ENCODE assay signal across 20 cellular contexts in the genomic region with DNA sequence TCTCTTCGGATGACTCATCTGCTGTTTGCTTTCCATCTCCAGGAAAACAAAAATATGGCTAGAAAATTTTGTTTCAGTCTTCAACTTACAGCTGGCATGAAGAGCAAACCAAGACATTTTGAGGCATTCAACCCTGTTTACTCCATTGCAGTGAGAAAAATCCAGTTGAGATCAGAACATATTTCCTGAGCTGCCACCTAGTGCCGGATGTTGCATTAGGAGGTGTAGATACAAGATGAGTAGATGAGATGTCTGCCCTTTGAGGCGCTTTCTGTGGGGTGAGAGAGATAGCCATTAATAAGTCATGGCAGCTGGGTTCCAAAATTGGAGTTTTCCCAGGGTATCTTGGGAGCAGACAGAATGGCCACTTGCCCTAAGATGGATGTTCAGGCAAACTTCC.
DNase-seq lines count a peak whose midpoint lies in the region; ATAC-seq and TF ChIP-seq lines count a peak whose summit lies in the region.
"Had no signal": no experiment of that assay in that cellular context is flagged by ENCODE, and none has a peak within 500 bp of the region (broad histone marks: within the 10 kb centered on the region; RNA-seq: fewer than 3 reads in every experiment).

No MANE protein-coding gene starts in this region.

- ATAC-seq in activated CD8-positive, alpha-beta T cell treated with anti-CD3 and anti-CD28 coated beads for 36 hours: no peak
- ATAC-seq in activated CD8-positive, alpha-beta T cell treated with anti-CD3 and anti-CD28 coated beads, Interleukin-2, amount 10 ng/mL, durations not matched to agents 7 days and 5 days: no peak
- ATAC-seq in RWPE2 (ENCODE audit: low read depth): no peak
- ATAC-seq in gastroesophageal sphincter: no peak
- ATAC-seq in activated T-helper 17 cell treated with anti-CD3 and anti-CD28 coated beads, Interleukin-2, amount 50 U/mL, for 72 hours (replicated peaks): no peak
- ATAC-seq: activated naive CD8-positive, alpha-beta T cell treated with anti-CD3 and anti-CD28 coated beads, Interleukin-2, amount 50 U/mL, for 24 hours had no signal

- POLR2A ChIA-PET in activated CD8-positive, alpha-beta T cell treated with anti-CD3 and anti-CD28 coated beads for 36 hours (lab: Charles Lee): interaction anchor here (1.0 to 3.5 kb wide), 2 partner anchors 10 to 13 kb away, joined by 3 to 15 read pairs; no protein-coding TSS in a partner anchor
- POLR2A ChIA-PET in activated CD8-positive, alpha-beta T cell treated with anti-CD3 and anti-CD28 coated beads, Interleukin-2, amount 10 ng/mL, durations not matched to agents 7 days and 5 days (lab: Charles Lee): no interaction called here

- no peak overlapping the region for H3K4me3 Mint-ChIP-seq in activated CD8-positive, alpha-beta T cell treated with anti-CD3 and anti-CD28 coated beads for 36 hours
- no peak overlapping the region for H3K4me3 Mint-ChIP-seq in activated CD8-positive, alpha-beta T cell treated with anti-CD3 and anti-CD28 coated beads, Interleukin-2, amount 10 ng/mL, durations not matched to agents 7 days and 5 days
- no peak overlapping the region for H3K4me3 Mint-ChIP-seq in activated T-helper 17 cell treated with anti-CD3 and anti-CD28 coated beads, Interleukin-2, amount 50 U/mL, for 72 hours
- H3K4me3 Mint-ChIP-seq: activated naive CD8-positive, alpha-beta T cell treated with anti-CD3 and anti-CD28 coated beads, Interleukin-2, amount 50 U/mL, for 24 hours; IgD-negative memory B cell; memory B cell had no signal

- H3K4me1 Mint-ChIP-seq in activated CD8-positive, alpha-beta T cell treated with anti-CD3 and anti-CD28 coated beads for 36 hours (ENCODE audit: low read depth): peaks cover 53% of the 10 kb centered on the region
- H3K4me1 Mint-ChIP-seq in activated CD8-positive, alpha-beta T cell treated with anti-CD3 and anti-CD28 coated beads, Interleukin-2, amount 10 ng/mL, durations not matched to agents 7 days and 5 days (ENCODE audit: low read depth): peaks cover 26% of the 10 kb centered on the region
- peaks cover 18% of the 10 kb centered on the region for H3K4me1 Mint-ChIP-seq in activated T-helper 17 cell treated with anti-CD3 and anti-CD28 coated beads, Interleukin-2, amount 50 U/mL, for 72 hours

- CTCF ChIA-PET in activated CD8-positive, alpha-beta T cell treated with anti-CD3 and anti-CD28 coated beads for 36 hours (lab: Charles Lee): interaction anchor here (1.5 to 1.9 kb wide), 2 partner anchors 10 to 346 kb away, joined by 5 to 10 read pairs; no protein-coding TSS in a partner anchor
- CTCF ChIA-PET in activated CD8-positive, alpha-beta T cell treated with anti-CD3 and anti-CD28 coated beads, Interleukin-2, amount 10 ng/mL, durations not matched to agents 7 days and 5 days (lab: Charles Lee): interaction anchor here (0.8 to 2.7 kb wide), 4 partner anchors 10 to 36 kb away, joined by 3 to 9 read pairs (median 6); no protein-coding TSS in a partner anchor

- H3K27ac ChIP-seq in RWPE2 (ENCODE audit: poor library complexity, severe bottlenecking) (peak overlapping the region; percentile 47), hepatocyte (peak overlapping the region; percentile 36), thyroid gland (peak overlapping the region in 2 of 3 donors; percentile 73 to 80), gastroesophageal sphincter (no peak overlapping the region)
- H3K27ac ChIP-seq: tibial artery had no signal

- no peak for TF ChIP-seq CTCF in activated CD8-positive, alpha-beta T cell treated with anti-CD3 and anti-CD28 coated beads for 36 hours (IDR thresholded peaks at IDR 0.05)
- TF ChIP-seq CTCF in RWPE2 (IDR thresholded peaks at IDR 0.05; ENCODE audit: poor library complexity, severe bottlenecking): no peak
- TF ChIP-seq CTCF in hepatocyte (IDR thresholded peaks at IDR 0.05; ENCODE audit: poor library complexity): no peak
- TF ChIP-seq CTCF in thyroid gland (IDR thresholded peaks at IDR 0.05): no peak
- no peak for TF ChIP-seq CTCF in gastroesophageal sphincter (IDR thresholded peaks at IDR 0.05)

- H3K4me1 ChIP-seq in RWPE2 (ENCODE audit: insufficient read depth, poor library complexity, severe bottlenecking): peaks cover 15% of the 10 kb centered on the region
- H3K4me1 ChIP-seq in hepatocyte (ENCODE audit: insufficient read depth): peaks cover 14% of the 10 kb centered on the region
- peaks cover 21 to 48% of the 10 kb centered on the region in 2 donors for H3K4me1 ChIP-seq in thyroid gland
- H3K4me1 ChIP-seq in gastroesophageal sphincter: peaks cover 0 to 30% (median 4%) of the 10 kb centered on the region in 3 donors

- H3K4me3 ChIP-seq in RWPE2 (ENCODE audit: severe bottlenecking): no peak overlapping the region
- no peak overlapping the region for H3K4me3 ChIP-seq in hepatocyte
- H3K4me3 ChIP-seq in thyroid gland (replicated peaks in 1 of 3): no peak overlapping the region
- no peak overlapping the region for H3K4me3 ChIP-seq in gastroesophageal sphincter
- H3K4me3 ChIP-seq: tibial artery had no signal

- H3K9me3 ChIP-seq in RWPE2 (ENCODE audit: severe bottlenecking): no peaks in the 10 kb centered on the region
- no peaks in the 10 kb centered on the region for H3K9me3 ChIP-seq in hepatocyte (ENCODE audit: low read depth)
- H3K9me3 ChIP-seq in thyroid gland: no peaks in the 10 kb centered on the region
- no peaks in the 10 kb centered on the region for H3K9me3 ChIP-seq in gastroesophageal sphincter
- H3K9me3 ChIP-seq: Caco-2, tibial artery had no signal

- intact Hi-C loops in activated CD8-positive, alpha-beta T cell treated with anti-CD3 and anti-CD28 coated beads for 36 hours (cut with micrococcal nuclease): no loop called here
- intact Hi-C loops in thyroid gland (cut with DNase I): no loop called here

- no peaks in the 10 kb centered on the region for H3K27me3 ChIP-seq in RWPE2 (ENCODE audit: insufficient read depth, poor library complexity, severe bottlenecking)
- no peaks in the 10 kb centered on the region for H3K27me3 ChIP-seq in hepatocyte
- H3K27me3 ChIP-seq in thyroid gland: no peaks in the 10 kb centered on the region
- no peaks in the 10 kb centered on the region for H3K27me3 ChIP-seq in gastroesophageal sphincter
- H3K27me3 ChIP-seq: tibial artery had no signal

- H3K4me2 ChIP-seq in hepatocyte: no peak overlapping the region

- H3K27me3 Mint-ChIP-seq in activated CD8-positive, alpha-beta T cell treated with anti-CD3 and anti-CD28 coated beads for 36 hours: no peaks in the 10 kb centered on the region
- H3K27me3 Mint-ChIP-seq in activated CD8-positive, alpha-beta T cell treated with anti-CD3 and anti-CD28 coated beads, Interleukin-2, amount 10 ng/mL, durations not matched to agents 7 days and 5 days (ENCODE audit: low read depth): no peaks in the 10 kb centered on the region
- no peaks in the 10 kb centered on the region for H3K27me3 Mint-ChIP-seq in activated T-helper 17 cell treated with anti-CD3 and anti-CD28 coated beads, Interleukin-2, amount 50 U/mL, for 72 hours
- H3K27me3 Mint-ChIP-seq: activated naive CD8-positive, alpha-beta T cell treated with anti-CD3 and anti-CD28 coated beads, Interleukin-2, amount 50 U/mL, for 24 hours; IgD-negative memory B cell; memory B cell had no signal

- TF ChIP-seq EP300 in gastroesophageal sphincter (IDR thresholded peaks at IDR 0.05): no peak

- no peak overlapping the region for H3K27ac Mint-ChIP-seq in activated CD8-positive, alpha-beta T cell treated with anti-CD3 and anti-CD28 coated beads for 36 hours
- H3K27ac Mint-ChIP-seq in activated CD8-positive, alpha-beta T cell treated with anti-CD3 and anti-CD28 coated beads, Interleukin-2, amount 10 ng/mL, durations not matched to agents 7 days and 5 days: no peak overlapping the region
- H3K27ac Mint-ChIP-seq in activated T-helper 17 cell treated with anti-CD3 and anti-CD28 coated beads, Interleukin-2, amount 50 U/mL, for 72 hours: no peak overlapping the region
- H3K27ac Mint-ChIP-seq: activated naive CD8-positive, alpha-beta T cell treated with anti-CD3 and anti-CD28 coated beads, Interleukin-2, amount 50 U/mL, for 24 hours; IgD-negative memory B cell; memory B cell had no signal

- 94% methylated on average over 3 of the region's 3 CpGs for WGBS in hepatocyte (ENCODE audit: low lambda C conversion rate, missing lambda C conversion rate)
- 94 to 95% methylated on average over 3 of the region's 3 CpGs for WGBS in thyroid gland, 2 donors
- WGBS in gastroesophageal sphincter (ENCODE audit: low coverage in 1 of 2), 2 donors: 94 to 95% methylated on average over 3 of the region's 3 CpGs

- TF ChIP-seq POLR2A in thyroid gland (IDR thresholded peaks at IDR 0.05) (no peak), gastroesophageal sphincter (IDR thresholded peaks at IDR 0.05) (no peak)

- H3K36me3 ChIP-seq in RWPE2 (ENCODE audit: low read depth) (peaks cover 5% of the 10 kb centered on the region; the same call in 1 of the 2 replicates), hepatocyte (replicated peaks; ENCODE audit: insufficient read depth, low read depth) (no peaks in the 10 kb centered on the region), thyroid gland (no peaks in the 10 kb centered on the region), gastroesophageal sphincter (no peaks in the 10 kb centered on the region)
- H3K36me3 ChIP-seq: tibial artery had no signal

- H3K79me2 ChIP-seq in hepatocyte: no peaks in the 10 kb centered on the region

- H4K20me1 ChIP-seq in hepatocyte (ENCODE audit: insufficient read depth, poor library complexity, severe bottlenecking): no peaks in the 10 kb centered on the region

- peak; percentile 23 for DNase-seq in activated CD8-positive, alpha-beta T cell treated with anti-CD3 and anti-CD28 coated beads for 36 hours
- DNase-seq in activated CD8-positive, alpha-beta T cell treated with anti-CD3 and anti-CD28 coated beads, Interleukin-2, amount 10 ng/mL, durations not matched to agents 7 days and 5 days: no peak
- no peak for DNase-seq in RWPE2 (ENCODE audit: low spot score)
- no peak for DNase-seq in hepatocyte (ENCODE audit: low spot score)
- no peak for DNase-seq in thyroid gland
- DNase-seq in 8988T: no peak
- DNase-seq: activated naive CD8-positive, alpha-beta T cell treated with anti-CD3 and anti-CD28 coated beads, Interleukin-2, amount 50 U/mL, for 24 hours; activated T-cell treated with anti-CD3 and anti-CD28 coated beads, Interleukin-2, amount 50 U/mL, for 1 hour; GDM1; glutamatergic neuron; NCI-H1092; NCI-H2171 treated with DMSO at 0.1 percent for 48 hours; NCI-H774; stimulated activated CD4-positive, alpha-beta T cell treated with anti-CD3 and anti-CD28 coated beads, Interleukin-4, amount 100 ng/mL, for 4 hours had no signal

- H2AFZ ChIP-seq in hepatocyte: no peak overlapping the region

- peaks cover 50% of the 10 kb centered on the region for H3K36me3 Mint-ChIP-seq in activated CD8-positive, alpha-beta T cell treated with anti-CD3 and anti-CD28 coated beads for 36 hours (ENCODE audit: low read depth)
- H3K36me3 Mint-ChIP-seq in activated CD8-positive, alpha-beta T cell treated with anti-CD3 and anti-CD28 coated beads, Interleukin-2, amount 10 ng/mL, durations not matched to agents 7 days and 5 days (ENCODE audit: low read depth): peaks cover 57% of the 10 kb centered on the region
- no peaks in the 10 kb centered on the region for H3K36me3 Mint-ChIP-seq in activated T-helper 17 cell treated with anti-CD3 and anti-CD28 coated beads, Interleukin-2, amount 50 U/mL, for 72 hours (ENCODE audit: low read depth)
- H3K36me3 Mint-ChIP-seq: memory B cell had no signal

- H3K9me2 ChIP-seq in hepatocyte (replicated peaks; ENCODE audit: insufficient read depth): no peaks in the 10 kb centered on the region

- H3K9me3 Mint-ChIP-seq in activated CD8-positive, alpha-beta T cell treated with anti-CD3 and anti-CD28 coated beads for 36 hours: no peaks in the 10 kb centered on the region
- no peaks in the 10 kb centered on the region for H3K9me3 Mint-ChIP-seq in activated CD8-positive, alpha-beta T cell treated with anti-CD3 and anti-CD28 coated beads, Interleukin-2, amount 10 ng/mL, durations not matched to agents 7 days and 5 days (ENCODE audit: insufficient read depth)
- H3K9me3 Mint-ChIP-seq in activated T-helper 17 cell treated with anti-CD3 and anti-CD28 coated beads, Interleukin-2, amount 50 U/mL, for 72 hours: no peaks in the 10 kb centered on the region
- H3K9me3 Mint-ChIP-seq: activated naive CD8-positive, alpha-beta T cell treated with anti-CD3 and anti-CD28 coated beads, Interleukin-2, amount 50 U/mL, for 24 hours; IgD-negative memory B cell; memory B cell had no signal

Comparison
In these comparisons a context has a peak if more than half of its experiments do, and no peak if none do; other contexts are left out.
1. H3K27ac ChIP-seq: peak in RWPE2 (single experiment), hepatocyte (single experiment) and thyroid gland (2 of 3); none in gastroesophageal sphincter (0 of 4).